In genomic region chr9:106697799-106698591, GRCh38 we compare ENCODE assay signal across 9 cellular contexts.
A peak's percentile ranks its signal among the peaks of the same experiment; 100 is the strongest.
DNase-seq lines count a peak whose midpoint lies in the region; ATAC-seq lines count a peak whose summit lies in the region.
"Had no signal": no experiment of that assay in that cellular context is flagged by ENCODE, and none has a peak within 500 bp of the region (broad histone marks: within the 10 kb centered on the region; RNA-seq: fewer than 3 reads in every experiment).

No MANE protein-coding gene starts in this region.

- in situ Hi-C loops in SK-MEL-5 (cut with HindIII; ENCODE audit: low pct_unique_long_range_greater_than_20kb, low sequenced_read_pairs): no loop called here

- peak; percentile 40 for DNase-seq in M059J (ENCODE audit: low read depth)
- peak; percentile 21 for DNase-seq in SK-MEL-5 (ENCODE audit: low read depth, low spot score)
- DNase-seq in foreskin melanocyte: peak; percentile 58
- peak; percentile 23 for DNase-seq in putamen (ENCODE audit: low spot score)
- DNase-seq in ecto neural progenitor cell (ENCODE audit: low spot score): no peak
- DNase-seq in T-helper 2 cell treated with Interferon-gamma antibody and Interleukin-4, amounts not matched to agents 5 μg/mL and 100 μg/mL, for 36 hours (ENCODE audit: low spot score): no peak
- no peak for DNase-seq in T-helper 17 cell
- no peak for DNase-seq in activated naive CD8-positive, alpha-beta T cell treated with anti-CD3 and anti-CD28 coated beads, Interleukin-2, amount 50 U/mL, for 24 hours

- H3K9me3 ChIP-seq in T-helper 17 cell (ENCODE audit: control insufficient read depth, low read length, poor library complexity, severe bottlenecking): no peaks in the 10 kb centered on the region

- no peak overlapping the region for H3K4me3 Mint-ChIP-seq in T-helper 2 cell treated with Interferon-gamma antibody and Interleukin-4, amounts not matched to agents 5 μg/mL and 100 μg/mL, for 36 hours
- H3K4me3 Mint-ChIP-seq in T-helper 17 cell: no peak overlapping the region
- H3K4me3 Mint-ChIP-seq in activated naive CD8-positive, alpha-beta T cell treated with anti-CD3 and anti-CD28 coated beads, Interleukin-2, amount 50 U/mL, for 24 hours: no peak overlapping the region

- H3K9me3 Mint-ChIP-seq in T-helper 2 cell treated with Interferon-gamma antibody and Interleukin-4, amounts not matched to agents 5 μg/mL and 100 μg/mL, for 36 hours: peaks cover 5% of the 10 kb centered on the region
- no peaks in the 10 kb centered on the region for H3K9me3 Mint-ChIP-seq in activated naive CD8-positive, alpha-beta T cell treated with anti-CD3 and anti-CD28 coated beads, Interleukin-2, amount 50 U/mL, for 24 hours

- H3K27ac Mint-ChIP-seq in T-helper 2 cell treated with Interferon-gamma antibody and Interleukin-4, amounts not matched to agents 5 μg/mL and 100 μg/mL, for 36 hours: no peak overlapping the region
- H3K27ac Mint-ChIP-seq in T-helper 17 cell: no peak overlapping the region
- H3K27ac Mint-ChIP-seq in activated naive CD8-positive, alpha-beta T cell treated with anti-CD3 and anti-CD28 coated beads, Interleukin-2, amount 50 U/mL, for 24 hours: no peak overlapping the region

- ATAC-seq in T-helper 17 cell: no peak
- ATAC-seq in activated naive CD8-positive, alpha-beta T cell treated with anti-CD3 and anti-CD28 coated beads, Interleukin-2, amount 50 U/mL, for 24 hours: no peak
- ATAC-seq: K562 had no signal

- H3K27me3 Mint-ChIP-seq in T-helper 2 cell treated with Interferon-gamma antibody and Interleukin-4, amounts not matched to agents 5 μg/mL and 100 μg/mL, for 36 hours (ENCODE audit: low read depth): no peaks in the 10 kb centered on the region
- H3K27me3 Mint-ChIP-seq in T-helper 17 cell: no peaks in the 10 kb centered on the region
- no peaks in the 10 kb centered on the region for H3K27me3 Mint-ChIP-seq in activated naive CD8-positive, alpha-beta T cell treated with anti-CD3 and anti-CD28 coated beads, Interleukin-2, amount 50 U/mL, for 24 hours

- no peaks in the 10 kb centered on the region for H3K4me1 Mint-ChIP-seq in T-helper 2 cell treated with Interferon-gamma antibody and Interleukin-4, amounts not matched to agents 5 μg/mL and 100 μg/mL, for 36 hours (ENCODE audit: low read depth)
- H3K4me1 Mint-ChIP-seq in T-helper 17 cell: no peaks in the 10 kb centered on the region
- H3K4me1 Mint-ChIP-seq in activated naive CD8-positive, alpha-beta T cell treated with anti-CD3 and anti-CD28 coated beads, Interleukin-2, amount 50 U/mL, for 24 hours: no peaks in the 10 kb centered on the region

- no peaks in the 10 kb centered on the region for H3K36me3 Mint-ChIP-seq in T-helper 2 cell treated with Interferon-gamma antibody and Interleukin-4, amounts not matched to agents 5 μg/mL and 100 μg/mL, for 36 hours (ENCODE audit: low read depth)
- H3K36me3 Mint-ChIP-seq in T-helper 17 cell (ENCODE audit: low read depth): no peaks in the 10 kb centered on the region
- H3K36me3 Mint-ChIP-seq in activated naive CD8-positive, alpha-beta T cell treated with anti-CD3 and anti-CD28 coated beads, Interleukin-2, amount 50 U/mL, for 24 hours (ENCODE audit: low read depth): no peaks in the 10 kb centered on the region

Comparison
In these comparisons a context has a peak if more than half of its experiments do, and no peak if none do; other contexts are left out.
1. DNase-seq: peak in M059J (single experiment), SK-MEL-5 (single experiment), foreskin melanocyte (single experiment) and putamen (single experiment); none in ecto neural progenitor cell (single experiment), T-helper 2 cell treated with Interferon-gamma antibody and Interleukin-4, amounts not matched to agents 5 μg/mL and 100 μg/mL, for 36 hours (single experiment), T-helper 17 cell (0 of 3) and activated naive CD8-positive, alpha-beta T cell treated with anti-CD3 and anti-CD28 coated beads, Interleukin-2, amount 50 U/mL, for 24 hours (single experiment).